In genomic region chr1:42737257-42737656, GRCh38 we compare ENCODE assay signal across 11 cellular contexts. TPM values are rescaled to one million over a fixed set of nuclear protein-coding genes. Genes with fewer than 3 reads are reported as not detected.
DNase-seq lines count a peak whose midpoint lies in the region; ATAC-seq, FAIRE-seq and TF ChIP-seq lines count a peak whose summit lies in the region.
"Had no signal": no experiment of that assay in that cellular context is flagged by ENCODE, and none has a peak within 500 bp of the region (broad histone marks: within the 10 kb centered on the region; RNA-seq: fewer than 3 reads in every experiment).

No MANE protein-coding gene starts in this region.

- no peak overlapping the region for H3K4me3 Mint-ChIP-seq in Caco-2 (ENCODE audit: unreplicated experiment)
- H3K4me3 Mint-ChIP-seq: CD8-positive, alpha-beta T cell had no signal

- ATAC-seq in right lobe of liver (peak; percentile 14 to 64 (median 32)), HepG2 (no peak), PC-3 (peak; percentile 47), HG02588 (IDR thresholded peaks at IDR 0.05; ENCODE audit: unreplicated experiment) (no peak)
- ATAC-seq: CD8-positive, alpha-beta T cell had no signal

- H3K4me3 ChIP-seq in right lobe of liver (no peak overlapping the region), HepG2 (replicated peaks in 1 of 3; ENCODE audit: insufficient read depth in 1 of 3, low read depth in 2 of 3, low read length in 3 of 3) (no peak overlapping the region), PC-3 (ENCODE audit: low read length) (no peak overlapping the region), Caco-2 (ENCODE audit: low read depth, low read length) (no peak overlapping the region), MG63 (no peak overlapping the region)
- H3K4me3 ChIP-seq: tibial artery had no signal

- H3K4me2 ChIP-seq in HepG2 (ENCODE audit: low read depth, low read length) (no peak overlapping the region), PC-3 (ENCODE audit: low read length) (no peak overlapping the region)

- no peak for TF ChIP-seq RAD21 in HepG2 (CRISPR knock-in tag; IDR thresholded peaks at IDR 0.05)

- H3K27ac ChIP-seq in right lobe of liver (no peak overlapping the region), HepG2 (ENCODE audit: extremely low read length, insufficient read depth, low read length) (no peak overlapping the region), PC-3 (ENCODE audit: low read length) (no peak overlapping the region)
- H3K27ac ChIP-seq: tibial artery had no signal

- FAIRE-seq in HepG2 (lab: Jason Lieb, UNC) = no peak

- peak in 1 of 4 donors; percentile 11 for TF ChIP-seq CTCF in right lobe of liver (IDR thresholded peaks at IDR 0.05)
- TF ChIP-seq CTCF in HepG2 (CRISPR knock-in tag; IDR thresholded peaks at IDR 0.05) = no peak
- TF ChIP-seq CTCF in PC-3 (conservative IDR thresholded peaks at IDR 0.05; ENCODE audit: low read depth, low read length) = no peak; the same call in 1 of the 2 replicates
- no peak for TF ChIP-seq CTCF in Caco-2 (IDR thresholded peaks at IDR 0.05; ENCODE audit: insufficient read depth in 1 of 2, low read depth in 1 of 2, low read length in 1 of 2, severe bottlenecking in 1 of 2, unreplicated experiment in 1 of 2)

- CTCF ChIA-PET in HepG2 (lab: Yijun Ruan, JAX; ENCODE audit: low intra/inter-chr PET ratio, low total read pairs) = no interaction called here
- CTCF ChIA-PET in PC-3 (lab: Charles Lee) = no interaction called here
- CTCF ChIA-PET in Caco-2 (lab: Charles Lee) = no interaction called here

- no peak for TF ChIP-seq POLR2A in right lobe of liver (IDR thresholded peaks at IDR 0.05)
- TF ChIP-seq POLR2A in HepG2 (IDR thresholded peaks at IDR 0.05; ENCODE audit: insufficient read depth in 1 of 2, low read depth in 2 of 2, low read length in 2 of 2) = no peak

- H3K4me1 Mint-ChIP-seq in Caco-2 (ENCODE audit: low read depth, unreplicated experiment) = peaks cover 12% of the 10 kb centered on the region

- intact Hi-C loops in right lobe of liver (cut with DNase I) = no loop called here
- intact Hi-C loops in HepG2 (cut with micrococcal nuclease; ENCODE audit: unreplicated experiment) = no loop called here
- intact Hi-C loops in PC-3 (cut with micrococcal nuclease) = no loop called here
- intact Hi-C loops in Caco-2 (cut with micrococcal nuclease; ENCODE audit: unreplicated experiment) = no loop called here

- no peaks in the 10 kb centered on the region for H3K9me2 ChIP-seq in PC-3 (replicated peaks; ENCODE audit: low read length)

- H2AFZ ChIP-seq in HepG2 (ENCODE audit: low read length) (no peak overlapping the region), PC-3 (ENCODE audit: low read length) (no peak overlapping the region)

- H3K79me2 ChIP-seq in HepG2 (ENCODE audit: insufficient read depth, low read length) (no peaks in the 10 kb centered on the region), PC-3 (ENCODE audit: low read length) (no peaks in the 10 kb centered on the region)

- H3K27me3 ChIP-seq in right lobe of liver (no peaks in the 10 kb centered on the region), HepG2 (ENCODE audit: control insufficient read depth in 1 of 2, insufficient read depth in 2 of 2, low read length in 2 of 2) (no peaks in the 10 kb centered on the region), PC-3 (ENCODE audit: low read length) (no peaks in the 10 kb centered on the region), Caco-2 (replicated peaks; ENCODE audit: control insufficient read depth, insufficient read depth, low read length) (no peaks in the 10 kb centered on the region), MG63 (no peaks in the 10 kb centered on the region)
- H3K27me3 ChIP-seq: tibial artery had no signal

- H4K20me1 ChIP-seq in HepG2 (ENCODE audit: insufficient read depth, low read length) = no peaks in the 10 kb centered on the region
- no peaks in the 10 kb centered on the region for H4K20me1 ChIP-seq in PC-3 (ENCODE audit: low read length)

- POLR2A ChIA-PET in HepG2 (lab: Yijun Ruan, JAX) (no interaction called here), PC-3 (lab: Charles Lee; ENCODE audit: unreplicated experiment) (interaction anchor here (0.7 kb wide), 1 partner anchor 55 kb away, joined by 3 read pairs; the partner anchor contains the start of gene YBX1), Caco-2 (lab: Charles Lee) (no interaction called here)

- H3K27ac Mint-ChIP-seq in Caco-2 (ENCODE audit: unreplicated experiment) = no peak overlapping the region
- H3K27ac Mint-ChIP-seq: CD8-positive, alpha-beta T cell had no signal

- H3K9me3 ChIP-seq in right lobe of liver (no peaks in the 10 kb centered on the region), HepG2 (ENCODE audit: low read length) (no peaks in the 10 kb centered on the region), PC-3 (ENCODE audit: low read length) (no peaks in the 10 kb centered on the region), Caco-2 (no peaks in the 10 kb centered on the region), MG63 (no peaks in the 10 kb centered on the region)
- H3K9me3 ChIP-seq: tibial artery had no signal

- TF ChIP-seq EP300 in HepG2 (IDR thresholded peaks at IDR 0.05; ENCODE audit: low read depth in 2 of 2, low read length in 2 of 2) = no peak
- no peak for TF ChIP-seq EP300 in HepG2 (CRISPR knock-in tag; IDR thresholded peaks at IDR 0.05; ENCODE audit: borderline replicate concordance)

- in situ Hi-C loops in HepG2 (cut with HindIII; ENCODE audit: extremely low pct_ligation_motif_present, low pct_unique_long_range_greater_than_20kb) = loop anchor here (25.0 kb wide), 1 partner anchor 400 kb away; the partner anchor contains the start of gene FOXJ3

- no peaks in the 10 kb centered on the region for H3K27me3 Mint-ChIP-seq in Caco-2 (ENCODE audit: insufficient read depth, unreplicated experiment)

- H3K4me1 ChIP-seq in right lobe of liver (peaks cover 0 to 13% (median 0%) of the 10 kb centered on the region in 4 donors), HepG2 (ENCODE audit: insufficient read depth, low read length) (peaks cover 77% of the 10 kb centered on the region), PC-3 (ENCODE audit: insufficient read depth, low read length) (no peaks in the 10 kb centered on the region), Caco-2 (peaks cover 25% of the 10 kb centered on the region)
- H3K4me1 ChIP-seq: tibial artery had no signal

- no peak overlapping the region for H3K9ac ChIP-seq in HepG2 (ENCODE audit: insufficient read depth, low read depth, low read length)
- H3K9ac ChIP-seq in PC-3 (ENCODE audit: low read length) = no peak overlapping the region

- H3K36me3 ChIP-seq in right lobe of liver = no peaks in the 10 kb centered on the region
- H3K36me3 ChIP-seq in HepG2 (replicated peaks in 1 of 2; ENCODE audit: control insufficient read depth in 1 of 2, insufficient read depth in 2 of 2, low read length in 2 of 2) = no peaks in the 10 kb centered on the region
- H3K36me3 ChIP-seq in PC-3 (ENCODE audit: low read depth, low read length) = no peaks in the 10 kb centered on the region
- H3K36me3 ChIP-seq in Caco-2 (ENCODE audit: control insufficient read depth, insufficient read depth, low read length) = no peaks in the 10 kb centered on the region
- H3K36me3 ChIP-seq in MG63 = no peaks in the 10 kb centered on the region
- H3K36me3 ChIP-seq: tibial artery had no signal

- H3K36me3 Mint-ChIP-seq in Caco-2 (ENCODE audit: insufficient read depth, unreplicated experiment) = no peaks in the 10 kb centered on the region
- H3K36me3 Mint-ChIP-seq: CD8-positive, alpha-beta T cell had no signal

- DNase-seq in right lobe of liver (peak in 2 of 3 donors; percentile 62 to 64), HepG2 (ENCODE audit: low spot score) (no peak), PC-3 (peak; percentile 52), globus pallidus (ENCODE audit: low spot score) (peak; percentile 36), Caco-2 (no peak), MG63 (no peak)
- DNase-seq in stimulated activated CD4-positive, alpha-beta T cell treated with anti-CD3 and anti-CD28 coated beads, Interleukin-4, amount 100 ng/mL, for 24 hours = no peak
- DNase-seq: CD8-positive, alpha-beta T cell; tibial artery had no signal

- no TSS peak for BruUV-seq in HepG2 (replicated peaks; lab: Mats Ljungman, UMichigan)
- BruUV-seq in PC-3 (replicated peaks; lab: Mats Ljungman, UMichigan) = no TSS peak
- BruUV-seq in Caco-2 (replicated peaks; lab: Mats Ljungman, UMichigan) = no TSS peak

- no peaks in the 10 kb centered on the region for H3F3A ChIP-seq in PC-3 (ENCODE audit: low read length, unreplicated experiment)

- 27% methylated on average over 5 of the region's 5 CpGs for WGBS in right lobe of liver (ENCODE audit: insufficient coverage, low coverage, low lambda C conversion rate, missing lambda C conversion rate)
- 92% methylated on average over 5 of the region's 5 CpGs for WGBS in HepG2 (ENCODE audit: low lambda C conversion rate)

- H3K9me3 Mint-ChIP-seq in Caco-2 (ENCODE audit: unreplicated experiment) = no peaks in the 10 kb centered on the region
- H3K9me3 Mint-ChIP-seq: CD8-positive, alpha-beta T cell had no signal

RNA-seq across cellular contexts. Expression of gene CLDN19, which starts 2.8 kb away (rescaled TPM):
- total RNA-seq in right lobe of liver (1 to 10 TPM in 1 of 6 experiments, not detected in 5; 1.0 TPM), HepG2 (2016; rRNA removed; fragmentation: Illumina TruSeq; extraction: Trizol) (4.3 and 7.6 TPM in 2 replicates), PC-3 (2014; rRNA removed) (0.17 TPM in 1 of 2 replicates, not detected in the other), Caco-2 (2022) (2.9 and 4.0 TPM in 2 replicates)
- 1.0 and 1.9 TPM in 2 replicates for total RNA-seq in HepG2 (2016; cell fraction: cytosol; rRNA removed; fragmentation: Illumina TruSeq; extraction: Trizol; ENCODE audit: low read depth)
- total RNA-seq in HepG2 (2016; cell fraction: insoluble cytoplasmic fraction; rRNA removed; fragmentation: Illumina TruSeq; extraction: Trizol) = 3.7 and 6.4 TPM in 2 replicates
- total RNA-seq in HepG2 (2016; cell fraction: membrane; rRNA removed; fragmentation: Illumina TruSeq; extraction: Trizol) = 4.7 and 5.3 TPM in 2 replicates
- 5.6 and 6.8 TPM in 2 replicates for total RNA-seq in HepG2 (2016; cell fraction: nucleus; rRNA removed; fragmentation: Illumina TruSeq; extraction: Trizol)
- 5.0 and 5.3 TPM in 2 replicates for polyA plus RNA-seq in HepG2 (2011; rRNA removed)
- 3.6 and 5.9 TPM in 2 replicates for polyA plus RNA-seq in HepG2 (2011; cell fraction: cytosol; rRNA removed)
- 4.7 and 5.6 TPM in 2 replicates for polyA plus RNA-seq in HepG2 (2011; cell fraction: nucleus; rRNA removed)
- 2.5 and 3.7 TPM in 2 replicates for polyA plus RNA-seq in HepG2 (2012)
- polyA plus RNA-seq in HepG2 (2016; cell fraction: cytosol; fragmentation: Illumina TruSeq; extraction: Trizol; ENCODE audit: low read depth) = 2.8 and 3.0 TPM in 2 replicates
- 3.9 and 4.5 TPM in 2 replicates for polyA plus RNA-seq in HepG2 (2016; cell fraction: insoluble cytoplasmic fraction; fragmentation: Illumina TruSeq; extraction: Trizol; ENCODE audit: low read depth)
- 5.5 TPM in 2 replicates for polyA plus RNA-seq in HepG2 (2016; cell fraction: membrane; fragmentation: Illumina TruSeq; extraction: Trizol; ENCODE audit: low read depth)
- 8.6 and 9.4 TPM in 2 replicates for polyA plus RNA-seq in HepG2 (2016; cell fraction: nucleus; fragmentation: Illumina TruSeq; extraction: Trizol; ENCODE audit: insufficient read depth, low read depth)
- 10.8 TPM in 1 of 2 replicates, not detected in the other for polyA minus RNA-seq in HepG2 (2011; rRNA and poly(A)+ RNA removed; ENCODE audit: low replicate concordance)
- polyA minus RNA-seq in HepG2 (2011; cell fraction: cytosol; rRNA and poly(A)+ RNA removed) = 2.8 and 2.9 TPM in 2 replicates
- polyA minus RNA-seq in HepG2 (2011; cell fraction: nucleus; rRNA and poly(A)+ RNA removed) = 1.2 and 2.1 TPM in 2 replicates
- total RNA-seq in MG63 (2014; rRNA removed; shearing (Covaris generic); ENCODE audit: low replicate concordance) = 0.99 TPM in 1 of 2 replicates, not detected in the other
- total RNA-seq: CD8-positive, alpha-beta T cell; HT1080 had no signal

RNA-seq across cellular contexts. Expression of gene P3H1, which starts 29.6 kb away (rescaled TPM):
- total RNA-seq in right lobe of liver = 10 to 100 TPM; 19.7 to 25.3 (median 21.6) TPM
- 18.7 and 64.6 TPM in 2 replicates for total RNA-seq in HepG2 (2016; rRNA removed; fragmentation: Illumina TruSeq; extraction: Trizol)
- total RNA-seq in HepG2 (2016; cell fraction: cytosol; rRNA removed; fragmentation: Illumina TruSeq; extraction: Trizol; ENCODE audit: low read depth) = 7.7 and 10.2 TPM in 2 replicates
- total RNA-seq in HepG2 (2016; cell fraction: insoluble cytoplasmic fraction; rRNA removed; fragmentation: Illumina TruSeq; extraction: Trizol) = 17.1 and 62.4 TPM in 2 replicates
- 13.7 and 16.5 TPM in 2 replicates for total RNA-seq in HepG2 (2016; cell fraction: membrane; rRNA removed; fragmentation: Illumina TruSeq; extraction: Trizol)
- total RNA-seq in HepG2 (2016; cell fraction: nucleus; rRNA removed; fragmentation: Illumina TruSeq; extraction: Trizol) = 78.4 and 82.0 TPM in 2 replicates
- 113 and 120 TPM in 2 replicates for polyA plus RNA-seq in HepG2 (2011; rRNA removed)
- polyA plus RNA-seq in HepG2 (2011; cell fraction: cytosol; rRNA removed) = 56.7 and 104 TPM in 2 replicates
- polyA plus RNA-seq in HepG2 (2011; cell fraction: nucleus; rRNA removed) = 450 and 596 TPM in 2 replicates
- 41.5 and 50.0 TPM in 2 replicates for polyA plus RNA-seq in HepG2 (2012)
- 9.2 and 9.6 TPM in 2 replicates for polyA plus RNA-seq in HepG2 (2016; cell fraction: cytosol; fragmentation: Illumina TruSeq; extraction: Trizol; ENCODE audit: low read depth)
- polyA plus RNA-seq in HepG2 (2016; cell fraction: insoluble cytoplasmic fraction; fragmentation: Illumina TruSeq; extraction: Trizol; ENCODE audit: low read depth) = 19.1 and 25.3 TPM in 2 replicates
- 9.6 and 14.2 TPM in 2 replicates for polyA plus RNA-seq in HepG2 (2016; cell fraction: membrane; fragmentation: Illumina TruSeq; extraction: Trizol; ENCODE audit: low read depth)
- polyA plus RNA-seq in HepG2 (2016; cell fraction: nucleus; fragmentation: Illumina TruSeq; extraction: Trizol; ENCODE audit: insufficient read depth, low read depth) = 186 and 190 TPM in 2 replicates
- polyA minus RNA-seq in HepG2 (2011; rRNA and poly(A)+ RNA removed; ENCODE audit: low replicate concordance) = 93.6 and 129 TPM in 2 replicates
- 49.2 and 50.5 TPM in 2 replicates for polyA minus RNA-seq in HepG2 (2011; cell fraction: cytosol; rRNA and poly(A)+ RNA removed)
- polyA minus RNA-seq in HepG2 (2011; cell fraction: nucleus; rRNA and poly(A)+ RNA removed) = 100 and 101 TPM in 2 replicates
- 28.2 and 28.3 TPM in 2 replicates for total RNA-seq in PC-3 (2014; rRNA removed)
- 20.5 and 21.2 TPM in 2 replicates for total RNA-seq in Caco-2 (2022)
- 32.4 and 37.3 TPM in 2 replicates for total RNA-seq in MG63 (2014; rRNA removed; shearing (Covaris generic); ENCODE audit: low replicate concordance)

RNA-seq across cellular contexts. Expression of gene C1orf50, which starts 29.8 kb away (rescaled TPM):
- total RNA-seq in right lobe of liver = 1 to 10 TPM; 4.7 to 6.4 (median 5.3) TPM
- 4.8 and 5.3 TPM in 2 replicates for total RNA-seq in HepG2 (2016; rRNA removed; fragmentation: Illumina TruSeq; extraction: Trizol)
- total RNA-seq in HepG2 (2016; cell fraction: cytosol; rRNA removed; fragmentation: Illumina TruSeq; extraction: Trizol; ENCODE audit: low read depth) = 10.8 and 12.2 TPM in 2 replicates
- total RNA-seq in HepG2 (2016; cell fraction: insoluble cytoplasmic fraction; rRNA removed; fragmentation: Illumina TruSeq; extraction: Trizol) = 2.9 and 3.7 TPM in 2 replicates
- 3.9 and 5.2 TPM in 2 replicates for total RNA-seq in HepG2 (2016; cell fraction: membrane; rRNA removed; fragmentation: Illumina TruSeq; extraction: Trizol)
- total RNA-seq in HepG2 (2016; cell fraction: nucleus; rRNA removed; fragmentation: Illumina TruSeq; extraction: Trizol) = 2.9 and 5.1 TPM in 2 replicates
- polyA plus RNA-seq in HepG2 (2011; rRNA removed) = 4.3 and 5.5 TPM in 2 replicates
- 3.5 and 5.8 TPM in 2 replicates for polyA plus RNA-seq in HepG2 (2011; cell fraction: cytosol; rRNA removed)
- polyA plus RNA-seq in HepG2 (2011; cell fraction: nucleus; rRNA removed) = 1.6 and 3.2 TPM in 2 replicates
- 2.2 and 6.4 TPM in 2 replicates for polyA plus RNA-seq in HepG2 (2012)
- 5.6 and 5.8 TPM in 2 replicates for polyA plus RNA-seq in HepG2 (2016; cell fraction: cytosol; fragmentation: Illumina TruSeq; extraction: Trizol; ENCODE audit: low read depth)
- 6.1 and 6.6 TPM in 2 replicates for polyA plus RNA-seq in HepG2 (2016; cell fraction: insoluble cytoplasmic fraction; fragmentation: Illumina TruSeq; extraction: Trizol; ENCODE audit: low read depth)
- 5.2 and 6.0 TPM in 2 replicates for polyA plus RNA-seq in HepG2 (2016; cell fraction: membrane; fragmentation: Illumina TruSeq; extraction: Trizol; ENCODE audit: low read depth)
- polyA plus RNA-seq in HepG2 (2016; cell fraction: nucleus; fragmentation: Illumina TruSeq; extraction: Trizol; ENCODE audit: insufficient read depth, low read depth) = 5.7 and 7.0 TPM in 2 replicates
- polyA minus RNA-seq in HepG2 (2011; rRNA and poly(A)+ RNA removed; ENCODE audit: low replicate concordance) = 1.6 and 1.8 TPM in 2 replicates
- polyA minus RNA-seq in HepG2 (2011; cell fraction: cytosol; rRNA and poly(A)+ RNA removed) = 1.3 and 2.1 TPM in 2 replicates
- 8.0 and 9.6 TPM in 2 replicates for polyA minus RNA-seq in HepG2 (2011; cell fraction: nucleus; rRNA and poly(A)+ RNA removed)
- total RNA-seq in PC-3 (2014; rRNA removed) = 3.4 and 4.1 TPM in 2 replicates
- 6.1 and 6.3 TPM in 2 replicates for total RNA-seq in Caco-2 (2022)
- total RNA-seq in MG63 (2014; rRNA removed; shearing (Covaris generic); ENCODE audit: low replicate concordance) = 1.3 and 2.0 TPM in 2 replicates

RNA-seq across cellular contexts. Expression of gene TMEM269, which starts 47.5 kb away (rescaled TPM):
- total RNA-seq in right lobe of liver (under 1 TPM in 1 of 6 experiments, not detected in 5; 0.07 TPM), HepG2 (2016; rRNA removed; fragmentation: Illumina TruSeq; extraction: Trizol) (0.15 and 0.24 TPM in 2 replicates), PC-3 (2014; rRNA removed) (0.11 TPM in 1 of 2 replicates, not detected in the other), Caco-2 (2022) (0.58 and 0.68 TPM in 2 replicates)
- not detected in 2 replicates for total RNA-seq in HepG2 (2016; cell fraction: cytosol; rRNA removed; fragmentation: Illumina TruSeq; extraction: Trizol; ENCODE audit: low read depth)
- 0.11 TPM in 1 of 2 replicates, not detected in the other for total RNA-seq in HepG2 (2016; cell fraction: insoluble cytoplasmic fraction; rRNA removed; fragmentation: Illumina TruSeq; extraction: Trizol)
- 0.06 TPM in 1 of 2 replicates, not detected in the other for total RNA-seq in HepG2 (2016; cell fraction: membrane; rRNA removed; fragmentation: Illumina TruSeq; extraction: Trizol)
- total RNA-seq in HepG2 (2016; cell fraction: nucleus; rRNA removed; fragmentation: Illumina TruSeq; extraction: Trizol) = 0.28 TPM in 1 of 2 replicates, not detected in the other
- 0.14 and 0.21 TPM in 2 replicates for polyA plus RNA-seq in HepG2 (2011; rRNA removed)
- 0.04 and 0.05 TPM in 2 replicates for polyA plus RNA-seq in HepG2 (2011; cell fraction: cytosol; rRNA removed)
- polyA plus RNA-seq in HepG2 (2011; cell fraction: nucleus; rRNA removed) = 0.24 and 0.28 TPM in 2 replicates
- 0.32 and 0.42 TPM in 2 replicates for polyA plus RNA-seq in HepG2 (2012)
- 0.03 TPM in 1 of 2 replicates, not detected in the other for polyA plus RNA-seq in HepG2 (2016; cell fraction: cytosol; fragmentation: Illumina TruSeq; extraction: Trizol; ENCODE audit: low read depth)
- polyA plus RNA-seq in HepG2 (2016; cell fraction: insoluble cytoplasmic fraction; fragmentation: Illumina TruSeq; extraction: Trizol; ENCODE audit: low read depth) = 0.09 and 0.15 TPM in 2 replicates
- 0.07 TPM in 1 of 2 replicates, not detected in the other for polyA plus RNA-seq in HepG2 (2016; cell fraction: membrane; fragmentation: Illumina TruSeq; extraction: Trizol; ENCODE audit: low read depth)
- polyA plus RNA-seq in HepG2 (2016; cell fraction: nucleus; fragmentation: Illumina TruSeq; extraction: Trizol; ENCODE audit: insufficient read depth, low read depth) = 0.53 and 0.57 TPM in 2 replicates
- 0.80 and 1.0 TPM in 2 replicates for polyA minus RNA-seq in HepG2 (2011; rRNA and poly(A)+ RNA removed; ENCODE audit: low replicate concordance)
- polyA minus RNA-seq in HepG2 (2011; cell fraction: cytosol; rRNA and poly(A)+ RNA removed) = not detected in 2 replicates
- 0.37 and 0.39 TPM in 2 replicates for polyA minus RNA-seq in HepG2 (2011; cell fraction: nucleus; rRNA and poly(A)+ RNA removed)
- 0.16 and 0.42 TPM in 2 replicates for total RNA-seq in MG63 (2014; rRNA removed; shearing (Covaris generic); ENCODE audit: low replicate concordance)
- total RNA-seq: HT1080 had no signal

RNA-seq across cellular contexts. Expression of gene YBX1, which starts 55.0 kb away (rescaled TPM):
- total RNA-seq in right lobe of liver = 100 to 1,000 TPM; 144 to 325 (median 207) TPM
- 500 and 628 TPM in 2 replicates for total RNA-seq in HepG2 (2016; rRNA removed; fragmentation: Illumina TruSeq; extraction: Trizol)
- 2,635 and 2,855 TPM in 2 replicates for total RNA-seq in HepG2 (2016; cell fraction: cytosol; rRNA removed; fragmentation: Illumina TruSeq; extraction: Trizol; ENCODE audit: low read depth)
- 446 and 624 TPM in 2 replicates for total RNA-seq in HepG2 (2016; cell fraction: insoluble cytoplasmic fraction; rRNA removed; fragmentation: Illumina TruSeq; extraction: Trizol)
- 2,272 and 2,458 TPM in 2 replicates for total RNA-seq in HepG2 (2016; cell fraction: membrane; rRNA removed; fragmentation: Illumina TruSeq; extraction: Trizol)
- 173 and 199 TPM in 2 replicates for total RNA-seq in HepG2 (2016; cell fraction: nucleus; rRNA removed; fragmentation: Illumina TruSeq; extraction: Trizol)
- polyA plus RNA-seq in HepG2 (2011; rRNA removed) = 228 and 339 TPM in 2 replicates
- 382 and 398 TPM in 2 replicates for polyA plus RNA-seq in HepG2 (2011; cell fraction: cytosol; rRNA removed)
- 111 and 112 TPM in 2 replicates for polyA plus RNA-seq in HepG2 (2011; cell fraction: nucleus; rRNA removed)
- 423 and 572 TPM in 2 replicates for polyA plus RNA-seq in HepG2 (2012)
- polyA plus RNA-seq in HepG2 (2016; cell fraction: cytosol; fragmentation: Illumina TruSeq; extraction: Trizol; ENCODE audit: low read depth) = 6,320 and 6,728 TPM in 2 replicates
- polyA plus RNA-seq in HepG2 (2016; cell fraction: insoluble cytoplasmic fraction; fragmentation: Illumina TruSeq; extraction: Trizol; ENCODE audit: low read depth) = 864 and 1,004 TPM in 2 replicates
- polyA plus RNA-seq in HepG2 (2016; cell fraction: membrane; fragmentation: Illumina TruSeq; extraction: Trizol; ENCODE audit: low read depth) = 4,286 and 4,875 TPM in 2 replicates
- 505 and 511 TPM in 2 replicates for polyA plus RNA-seq in HepG2 (2016; cell fraction: nucleus; fragmentation: Illumina TruSeq; extraction: Trizol; ENCODE audit: insufficient read depth, low read depth)
- 85.6 and 223 TPM in 2 replicates for polyA minus RNA-seq in HepG2 (2011; rRNA and poly(A)+ RNA removed; ENCODE audit: low replicate concordance)
- polyA minus RNA-seq in HepG2 (2011; cell fraction: cytosol; rRNA and poly(A)+ RNA removed) = 140 and 193 TPM in 2 replicates
- 69.1 and 71.2 TPM in 2 replicates for polyA minus RNA-seq in HepG2 (2011; cell fraction: nucleus; rRNA and poly(A)+ RNA removed)
- 1,259 and 1,468 TPM in 2 replicates for total RNA-seq in PC-3 (2014; rRNA removed)
- 567 and 622 TPM in 2 replicates for total RNA-seq in Caco-2 (2022)
- total RNA-seq in MG63 (2014; rRNA removed; shearing (Covaris generic); ENCODE audit: low replicate concordance) = 1,830 and 1,912 TPM in 2 replicates

Comparison
In these comparisons a context has a peak if more than half of its experiments do, and no peak if none do; other contexts are left out.
1. ATAC-seq: peak in right lobe of liver (4 of 4) and PC-3 (single experiment); none in HepG2 (single experiment) and HG02588 (single experiment).
2. DNase-seq: peak in right lobe of liver (2 of 3), PC-3 (single experiment) and globus pallidus (single experiment); none in HepG2 (single experiment), stimulated activated CD4-positive, alpha-beta T cell treated with anti-CD3 and anti-CD28 coated beads, Interleukin-4, amount 100 ng/mL, for 24 hours (single experiment), Caco-2 (0 of 2) and MG63 (single experiment).